In the genomic region with DNA sequence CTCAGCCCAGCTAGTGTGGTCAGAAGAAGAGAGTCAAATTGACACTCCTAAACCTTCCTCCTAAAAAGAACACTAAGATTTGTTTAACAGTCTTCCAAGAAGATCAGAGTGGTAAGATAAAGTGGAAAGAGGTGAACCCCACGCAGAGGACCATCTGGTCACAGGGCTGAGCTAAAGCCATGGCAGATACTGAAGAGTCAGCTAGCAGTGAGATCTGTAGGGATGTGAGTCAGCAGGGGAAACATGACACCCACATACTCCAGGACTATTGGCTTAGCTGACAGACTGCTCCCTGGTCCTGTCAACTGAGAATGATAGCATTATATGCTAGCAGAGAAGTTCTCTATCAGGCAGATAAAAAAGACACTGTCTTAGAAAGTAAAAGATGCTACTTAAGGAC, we compare ENCODE assay signal across 21 cellular contexts.
DNase-seq lines count a peak whose midpoint lies in the region; ATAC-seq, FAIRE-seq and TF ChIP-seq lines count a peak whose summit lies in the region.
"Had no signal": no experiment of that assay in that cellular context is flagged by ENCODE, and none has a peak within 500 bp of the region (broad histone marks: within the 10 kb centered on the region; RNA-seq: fewer than 3 reads in every experiment).

No MANE protein-coding gene starts in this region.

- intact Hi-C loops in K562 (cut with micrococcal nuclease): no loop called here

- no peaks in the 10 kb centered on the region for H3K9me1 ChIP-seq in K562 (ENCODE audit: control insufficient read depth, insufficient read depth, low read length)

- H3K9ac ChIP-seq in K562 (ENCODE audit: insufficient read depth in 1 of 2, low read depth in 2 of 2, low read length in 2 of 2): no peak overlapping the region

- ATAC-seq in K562 (peak; percentile 100), GM19455 (IDR thresholded peaks at IDR 0.05; ENCODE audit: unreplicated experiment) (no peak)
- ATAC-seq: effector memory CD8-positive, alpha-beta T cell; right cardiac atrium had no signal

- H2AFZ ChIP-seq in K562 (ENCODE audit: low read depth, low read length): no peak overlapping the region

- DNase-seq in DMS153 (lab: John Stamatoyannopoulos, UW) (peak; percentile 25), DMS153 treated with DMSO at 0.1 percent for 48 hours (lab: John Stamatoyannopoulos, UW; ENCODE audit: unreplicated experiment) (no peak), NCI-H2171 treated with DMSO at 0.1 percent for 48 hours (lab: John Stamatoyannopoulos, UW) (peak; percentile 90), K562 (ENCODE audit: extremely low read depth in 1 of 4, low spot score in 3 of 4) (peak; percentile 13 to 88 (median 43)), myocyte (ENCODE audit: low read depth) (peak; percentile 81), midbrain (lab: John Stamatoyannopoulos, UW) (no peak)
- DNase-seq in central memory CD4-positive, alpha-beta T cell: no peak
- DNase-seq: activated CD4-positive, alpha-beta T cell treated with anti-CD3 and anti-CD28 coated beads, Interleukin-2, amount 10 ng/mL, durations not matched to agents 24 days and 14 days; activated CD8-positive, alpha-beta memory T cell treated with anti-CD3 and anti-CD28 coated beads, Interleukin-2, amount 50 U/mL, for 48 hours; activated gamma-delta T cell; cerebellar nuclear complex; effector memory CD8-positive, alpha-beta T cell; Kasumi-1; NCI-H146; NCI-H510A; occipital lobe; right cardiac atrium; stimulated activated naive CD4-positive, alpha-beta T cell treated with Interleukin-2 at 50 U/mL for 16 hours; tibial artery had no signal

- H3K36me3 ChIP-seq in K562 (ENCODE audit: control insufficient read depth, insufficient read depth, low read length): no peaks in the 10 kb centered on the region
- H3K36me3 ChIP-seq: tibial artery had no signal

- H3K27ac ChIP-seq in K562 (ENCODE audit: extremely low read depth, low read depth, low read length): peak overlapping the region; percentile 33; the same call in 2 of the 3 replicates
- H3K27ac ChIP-seq: 22Rv1, tibial artery had no signal

- no TSS peak for BruUV-seq in K562 (replicated peaks; lab: Mats Ljungman, UMichigan)

- 0% methylated on average over 1 of the region's 1 CpG for WGBS in K562 (ENCODE audit: insufficient coverage, low coverage, missing lambda C conversion rate)

- in situ Hi-C loops in K562 (cut with MboI): no loop called here

- POLR2A ChIA-PET in K562 (lab: Yijun Ruan, JAX): no interaction called here

- H3K4me3 ChIP-seq in K562: no peak overlapping the region
- H3K4me3 ChIP-seq: tibial artery had no signal

- peak overlapping the region; percentile 6 for H3K4me2 ChIP-seq in K562 (ENCODE audit: insufficient read depth, low read length)

- no peaks in the 10 kb centered on the region for H3K9me3 ChIP-seq in K562 (replicated peaks; ENCODE audit: control insufficient read depth, insufficient read depth, low read depth, low read length)
- H3K9me3 ChIP-seq: tibial artery had no signal

- H3K4me1 ChIP-seq in K562 (replicated peaks in 1 of 2; ENCODE audit: control insufficient read depth in 2 of 2, insufficient read depth in 2 of 2, low read length in 2 of 2): peaks cover 0 to 12% of the 10 kb centered on the region in 2 experiments; a peak in 2 of 5 replicates
- H3K4me1 ChIP-seq: tibial artery had no signal

- H3K79me2 ChIP-seq in K562 (ENCODE audit: control insufficient read depth, insufficient read depth, low read length): no peaks in the 10 kb centered on the region

- peak; percentile 99 for FAIRE-seq in K562 (lab: Jason Lieb, UNC)

- no peaks in the 10 kb centered on the region for H4K20me1 ChIP-seq in K562 (replicated peaks; ENCODE audit: control insufficient read depth, insufficient read depth, low read length)

- no peaks in the 10 kb centered on the region for H3K27me3 ChIP-seq in K562 (ENCODE audit: control insufficient read depth in 2 of 2, insufficient read depth in 2 of 2, low read length in 2 of 2)
- H3K27me3 ChIP-seq: tibial artery had no signal

- TF ChIP-seq POLR2A in K562 (conservative IDR thresholded peaks at IDR 0.05): no peak

- CTCF ChIA-PET in K562 (lab: Yijun Ruan, JAX; ENCODE audit: low intra/inter-chr PET ratio): no interaction called here

- TF ChIP-seq RAD21 in K562 (CRISPR knock-in tag; conservative IDR thresholded peaks at IDR 0.05 in 1 of 2, IDR thresholded peaks at IDR 0.05 in 1 of 2): peak in 1 of 2 experiments; percentile 31; a peak in 2 of 4 replicates

- no peak for TF ChIP-seq CTCF in K562 (IDR thresholded peaks at IDR 0.05 in 2 of 3, conservative IDR thresholded peaks at IDR 0.05 in 1 of 3; ENCODE audit: insufficient read depth in 2 of 3, low read depth in 1 of 3, low read length in 3 of 3)

- TF ChIP-seq EP300 in K562 (IDR thresholded peaks at IDR 0.05; ENCODE audit: low read length): peak; percentile 67; the same call in 1 of the 2 replicates

TF ChIP-seq in K562, 482 proteins besides CTCF, POLR2A, EP300 and RAD21 (continues in another document):
- TF ChIP-seq, protein P1, sequence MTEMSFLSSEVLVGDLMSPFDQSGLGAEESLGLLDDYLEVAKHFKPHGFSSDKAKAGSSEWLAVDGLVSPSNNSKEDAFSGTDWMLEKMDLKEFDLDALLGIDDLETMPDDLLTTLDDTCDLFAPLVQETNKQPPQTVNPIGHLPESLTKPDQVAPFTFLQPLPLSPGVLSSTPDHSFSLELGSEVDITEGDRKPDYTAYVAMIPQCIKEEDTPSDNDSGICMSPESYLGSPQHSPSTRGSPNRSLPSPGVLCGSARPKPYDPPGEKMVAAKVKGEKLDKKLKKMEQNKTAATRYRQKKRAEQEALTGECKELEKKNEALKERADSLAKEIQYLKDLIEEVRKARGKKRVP (CRISPR knock-in tag; IDR thresholded peaks at IDR 0.05): no peak
- TF ChIP-seq TGIF2 (CRISPR knock-in tag; IDR thresholded peaks at IDR 0.05) (no peak), JUN (IDR thresholded peaks at IDR 0.05; ENCODE audit: borderline replicate concordance, low read depth, low read length) (no peak), JUN (CRISPR knock-in tag; IDR thresholded peaks at IDR 0.05; ENCODE audit: borderline replicate concordance) (no peak), HDAC2 (IDR thresholded peaks at IDR 0.05) (0 out of 2 replicates have a peak, but pooled peaks have one; percentile 18), ZNF133 (CRISPR knock-in tag; IDR thresholded peaks at IDR 0.05) (no peak), SUPT5H (IDR thresholded peaks at IDR 0.05) (no peak), SRSF7 (optimal IDR thresholded peaks at IDR 0.05; ENCODE audit: low read depth, low read length) (no peak), SMARCC2 (IDR thresholded peaks at IDR 0.05; ENCODE audit: low read depth) (no peak), POLR2AphosphoS5 (IDR thresholded peaks at IDR 0.05; ENCODE audit: control insufficient read depth, insufficient read depth, low read depth, low read length) (no peak)
- TF ChIP-seq, protein P2, sequence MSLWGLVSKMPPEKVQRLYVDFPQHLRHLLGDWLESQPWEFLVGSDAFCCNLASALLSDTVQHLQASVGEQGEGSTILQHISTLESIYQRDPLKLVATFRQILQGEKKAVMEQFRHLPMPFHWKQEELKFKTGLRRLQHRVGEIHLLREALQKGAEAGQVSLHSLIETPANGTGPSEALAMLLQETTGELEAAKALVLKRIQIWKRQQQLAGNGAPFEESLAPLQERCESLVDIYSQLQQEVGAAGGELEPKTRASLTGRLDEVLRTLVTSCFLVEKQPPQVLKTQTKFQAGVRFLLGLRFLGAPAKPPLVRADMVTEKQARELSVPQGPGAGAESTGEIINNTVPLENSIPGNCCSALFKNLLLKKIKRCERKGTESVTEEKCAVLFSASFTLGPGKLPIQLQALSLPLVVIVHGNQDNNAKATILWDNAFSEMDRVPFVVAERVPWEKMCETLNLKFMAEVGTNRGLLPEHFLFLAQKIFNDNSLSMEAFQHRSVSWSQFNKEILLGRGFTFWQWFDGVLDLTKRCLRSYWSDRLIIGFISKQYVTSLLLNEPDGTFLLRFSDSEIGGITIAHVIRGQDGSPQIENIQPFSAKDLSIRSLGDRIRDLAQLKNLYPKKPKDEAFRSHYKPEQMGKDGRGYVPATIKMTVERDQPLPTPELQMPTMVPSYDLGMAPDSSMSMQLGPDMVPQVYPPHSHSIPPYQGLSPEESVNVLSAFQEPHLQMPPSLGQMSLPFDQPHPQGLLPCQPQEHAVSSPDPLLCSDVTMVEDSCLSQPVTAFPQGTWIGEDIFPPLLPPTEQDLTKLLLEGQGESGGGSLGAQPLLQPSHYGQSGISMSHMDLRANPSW (CRISPR knock-in tag; IDR thresholded peaks at IDR 0.05): no peak

Comparison
In these comparisons a context has a peak if more than half of its experiments do, and no peak if none do; other contexts are left out.
1. DNase-seq: peak in DMS153 (single experiment), NCI-H2171 treated with DMSO at 0.1 percent for 48 hours (single experiment), K562 (4 of 4) and myocyte (single experiment); none in DMS153 treated with DMSO at 0.1 percent for 48 hours (single experiment), central memory CD4-positive, alpha-beta T cell (single experiment) and midbrain (single experiment).